In the genomic region with DNA sequence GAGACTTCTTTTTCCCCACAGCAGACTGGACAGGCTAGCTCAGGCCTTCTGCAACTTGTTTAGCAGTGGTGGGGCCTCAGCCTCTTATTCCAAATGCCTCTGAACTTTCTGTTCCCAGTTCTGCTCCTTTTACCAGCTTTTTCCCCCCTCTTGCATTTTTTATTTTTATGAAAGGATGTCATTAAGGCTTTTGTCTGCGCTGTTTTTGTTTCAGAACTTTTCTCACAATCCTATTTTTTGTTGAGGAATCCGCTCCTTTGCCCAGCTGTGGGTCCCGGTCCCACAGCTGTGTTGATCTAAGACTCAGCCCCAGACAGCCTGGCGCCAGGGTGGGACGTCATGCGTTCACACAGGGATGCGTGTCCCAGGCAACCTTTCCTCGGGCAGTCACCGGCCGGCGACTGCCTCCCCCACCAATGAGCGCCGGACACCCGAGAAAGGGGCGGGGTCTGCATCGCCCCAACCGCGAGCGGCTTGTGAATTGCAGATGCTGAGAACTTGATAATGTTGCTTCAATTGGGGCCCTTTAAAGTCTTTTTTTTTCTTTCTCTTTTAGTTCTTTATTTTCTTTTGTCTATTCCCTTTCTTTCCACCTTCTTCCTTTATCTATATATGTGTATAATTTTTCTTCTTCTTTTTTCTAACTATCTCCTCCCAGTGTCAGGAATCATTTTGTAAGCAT, we compare ENCODE assay signal across 8 cellular contexts. TPM values are rescaled to one million over a fixed set of nuclear protein-coding genes. Genes with fewer than 3 reads are reported as not detected.
DNase-seq lines count a peak whose midpoint lies in the region; ATAC-seq and TF ChIP-seq lines count a peak whose summit lies in the region.

No MANE protein-coding gene starts in this region.

- no peaks in the 10 kb centered on the region for H3K27me3 Mint-ChIP-seq in Calu3 (ENCODE audit: unreplicated experiment)

- H3K4me2 ChIP-seq in OCI-LY1 (ENCODE audit: low read length) = peak overlapping the region; percentile 44

- BruUV-seq in Calu3 (replicated peaks; lab: Mats Ljungman, UMichigan) = no TSS peak

- peak overlapping the region; percentile 77 for H3K27ac Mint-ChIP-seq in Calu3 (ENCODE audit: unreplicated experiment)

- H2AFZ ChIP-seq in OCI-LY1 (ENCODE audit: low read length) = no peak overlapping the region

- peak overlapping the region; percentile 11 for H3K4me3 ChIP-seq in OCI-LY1 (ENCODE audit: low read depth, low read length, poor library complexity, severe bottlenecking)
- peak overlapping the region; percentile 14; the same call in 1 of the 2 replicates for H3K4me3 ChIP-seq in iPS-20b (ENCODE audit: low read length)

- intact Hi-C loops in Calu3 (cut with micrococcal nuclease; ENCODE audit: unreplicated experiment) = no loop called here

- H3K36me3 Mint-ChIP-seq in Calu3 (ENCODE audit: insufficient read depth, unreplicated experiment) = peaks cover 31% of the 10 kb centered on the region

- H3K27ac ChIP-seq in OCI-LY1 (ENCODE audit: low read depth, low read length, poor library complexity, severe bottlenecking) (no peak overlapping the region), iPS-20b (ENCODE audit: low read length) (peak overlapping the region; percentile 40)

- DNase-seq in Calu3 (peak; percentile 88), HuH-7 (ENCODE audit: low spot score) (peak; percentile 91), T47D (ENCODE audit: low read depth in 1 of 2, low spot score in 1 of 2) (peak; percentile 65 to 94), retina (peak; percentile 91)
- no peak for DNase-seq in activated effector memory CD4-positive, alpha-beta T cell treated with anti-CD3 and anti-CD28 coated beads, Interleukin-2, amount 50 U/mL, for 16 hours

- H3K36me3 ChIP-seq in OCI-LY1 (ENCODE audit: insufficient read depth, low read length) (peaks cover 19% of the 10 kb centered on the region), iPS-20b (ENCODE audit: insufficient read depth, low read depth, low read length) (peaks cover 14% of the 10 kb centered on the region)

- CTCF ChIA-PET in Calu3 (lab: Charles Lee) = interaction anchor here (0.7 kb wide), 1 partner anchor 15 kb away, joined by 3 read pairs; no protein-coding TSS in a partner anchor

- H3K9me2 ChIP-seq in OCI-LY1 (ENCODE audit: low read depth, low read length) = no peaks in the 10 kb centered on the region

- in situ Hi-C loops in T47D (cut with HindIII; ENCODE audit: low pct_unique_long_range_greater_than_20kb, low sequenced_read_pairs) = no loop called here

- H3K27me3 ChIP-seq in OCI-LY1 (ENCODE audit: insufficient read depth, low read length) = no peaks in the 10 kb centered on the region
- H3K27me3 ChIP-seq in iPS-20b (ENCODE audit: insufficient read depth, low read length) = peaks cover 14% of the 10 kb centered on the region

- peaks cover 45% of the 10 kb centered on the region for H3K4me1 Mint-ChIP-seq in Calu3 (ENCODE audit: low read depth, unreplicated experiment)

- H3F3A ChIP-seq in OCI-LY1 (ENCODE audit: insufficient read depth, low read length) = peaks cover 14% of the 10 kb centered on the region

- H3K9me3 Mint-ChIP-seq in Calu3 (ENCODE audit: low read depth, unreplicated experiment) = no peaks in the 10 kb centered on the region

- H3K4me1 ChIP-seq in OCI-LY1 (ENCODE audit: insufficient read depth, low read length, severe bottlenecking) (peaks cover 49% of the 10 kb centered on the region), iPS-20b (ENCODE audit: insufficient read depth, low read length) (peaks cover 34% of the 10 kb centered on the region)

- peaks cover 14% of the 10 kb centered on the region for H3K79me2 ChIP-seq in OCI-LY1 (ENCODE audit: insufficient read depth, low read length)

- no peak for ATAC-seq in HG03095 (IDR thresholded peaks at IDR 0.05; ENCODE audit: unreplicated experiment)

- peak overlapping the region; percentile 34 for H3K4me3 Mint-ChIP-seq in Calu3 (ENCODE audit: low read depth, unreplicated experiment)

- H3K9ac ChIP-seq in OCI-LY1 (ENCODE audit: low read length) = no peak overlapping the region
- H3K9ac ChIP-seq in iPS-20b (ENCODE audit: low read depth, low read length) = peak overlapping the region; percentile 67; the same call in 1 of the 2 replicates

- TF ChIP-seq CTCF in Calu3 (IDR thresholded peaks at IDR 0.05; ENCODE audit: unreplicated experiment) (no peak), OCI-LY1 (IDR thresholded peaks at IDR 0.05; ENCODE audit: low read length) (no peak)

- no peaks in the 10 kb centered on the region for H4K20me1 ChIP-seq in OCI-LY1 (ENCODE audit: insufficient read depth, low read length)

- H3K9me3 ChIP-seq in OCI-LY1 (ENCODE audit: low read length) (no peaks in the 10 kb centered on the region), iPS-20b (ENCODE audit: insufficient read depth, low read depth, low read length) (no peaks in the 10 kb centered on the region)

RNA-seq across cellular contexts. Expression of gene ID3, which starts 3.0 kb away (rescaled TPM):
- 25.2 and 30.2 TPM in 2 replicates for total RNA-seq in Calu3 (2022)

RNA-seq across cellular contexts. Expression of gene E2F2, which starts 31.2 kb away (rescaled TPM):
- 6.2 and 8.1 TPM in 2 replicates for total RNA-seq in Calu3 (2022)
